28 cellular contexts compared by ENCODE assay signal in the genomic region with DNA sequence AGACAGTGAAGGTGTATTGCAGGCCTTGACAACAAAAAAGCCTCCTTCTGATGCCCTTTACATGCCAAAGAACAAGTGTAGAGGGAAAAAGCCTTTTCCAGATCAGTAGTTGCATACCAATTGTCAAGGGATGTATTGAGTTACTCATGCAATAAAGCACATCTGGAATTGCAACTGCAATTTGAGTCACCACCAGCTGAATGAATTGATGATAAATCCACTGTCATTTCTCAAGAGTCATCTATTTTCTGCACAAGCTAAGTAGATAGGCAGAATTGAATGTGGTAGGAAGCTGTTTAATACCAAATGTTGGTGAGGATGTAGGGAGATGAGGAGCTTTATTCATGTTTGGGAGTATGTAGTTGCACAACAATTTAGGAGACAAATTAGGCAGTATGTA.
"Had no signal": no experiment of that assay in that cellular context is flagged by ENCODE, and none has a peak within 500 bp of the region (broad histone marks: within the 10 kb centered on the region; RNA-seq: fewer than 3 reads in every experiment).

No MANE protein-coding gene starts in this region.

- DNase-seq: activated B cell treated with CpG ODN at 0.5 μM for 24 hours; activated CD4-positive, alpha-beta T cell treated with anti-CD3 and anti-CD28 coated beads, Interleukin-2, amount 50 U/mL, for 1 hour; activated CD8-positive, alpha-beta T cell treated with anti-CD3 and anti-CD28 coated beads for 36 hours; activated gamma-delta T cell treated with Interleukin-2 at 50 U/mL for 16 hours; activated naive CD4-positive, alpha-beta T cell treated with anti-CD3 and anti-CD28 coated beads, Interleukin-2, amount 50 U/mL, for 16 hours; activated T-cell treated with anti-CD3 and anti-CD28 coated beads, Interleukin-2, amount 50 U/mL, for 4 hours; amygdala; endodermal cell; esophagus squamous epithelium; head of caudate nucleus; hippocampal formation; kidney; left colon; naive thymus-derived CD8-positive, alpha-beta T cell; nucleus accumbens; pancreas; sigmoid colon; stimulated activated CD4-positive, alpha-beta T cell treated with anti-CD3 and anti-CD28 coated beads, Interleukin-1b, Interleukin-23, amount 100 ng/mL, for 48 hours; stimulated activated CD4-positive, alpha-beta T cell treated with anti-CD3 and anti-CD28 coated beads, Interleukin-4, amount 100 ng/mL, for 4 hours; stimulated activated CD8-positive, alpha-beta memory T cell treated with anti-CD3 and anti-CD28 coated beads, Interleukin-4, amount 100 ng/mL, for 48 hours; stomach; T-helper 17 cell; T1000; tibial artery; upper lobe of right lung had no signal

- H3K9me3 ChIP-seq: esophagus squamous epithelium, pancreas, prostate gland, sigmoid colon, stomach, suprapubic skin, tibial artery, upper lobe of right lung had no signal

- H3K36me3 ChIP-seq: esophagus squamous epithelium, pancreas, prostate gland, sigmoid colon, stomach, suprapubic skin, tibial artery, upper lobe of right lung had no signal

- H3K27me3 ChIP-seq: esophagus squamous epithelium, pancreas, sigmoid colon, stomach, suprapubic skin, tibial artery, upper lobe of right lung had no signal

- H3K4me1 ChIP-seq: esophagus squamous epithelium, pancreas, prostate gland, stomach, suprapubic skin, tibial artery, upper lobe of right lung had no signal

- H3K4me2 ChIP-seq: smooth muscle cell had no signal

- H3K4me3 ChIP-seq: esophagus squamous epithelium, pancreas, prostate gland, sigmoid colon, smooth muscle cell, stomach, suprapubic skin, tibial artery, upper lobe of right lung had no signal

- H3K27ac ChIP-seq: esophagus squamous epithelium, pancreas, prostate gland, sigmoid colon, stomach, suprapubic skin, tibial artery, upper lobe of right lung had no signal
